Comparison of ENCODE assay signal across 2 cellular contexts in the genomic region with DNA sequence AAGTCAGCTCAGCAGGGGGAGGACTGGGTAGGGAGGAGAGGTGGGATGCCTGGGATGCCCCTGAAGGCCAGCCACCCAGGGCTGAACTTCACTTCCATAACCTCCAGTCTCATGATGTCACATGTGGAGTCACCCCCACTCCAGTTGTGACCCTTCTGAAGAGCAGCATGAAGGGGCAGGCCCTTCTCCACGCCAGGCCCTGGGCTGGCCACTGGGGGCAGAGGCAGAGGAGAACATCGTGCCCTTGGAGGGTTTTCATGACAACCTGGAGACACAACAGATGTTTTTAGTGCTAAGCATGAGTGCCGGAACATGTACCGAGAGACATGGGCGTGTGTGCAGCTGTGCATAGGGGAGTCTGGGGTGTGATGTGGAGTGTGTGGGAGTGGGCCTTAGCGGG.
TF ChIP-seq lines count a peak whose summit lies in the region.

No MANE protein-coding gene starts in this region.

TF ChIP-seq in HepG2, 621 proteins besides CTCF, POLR2A, EP300 and RAD21:
- TF ChIP-seq SMAD1 (CRISPR knock-in tag; IDR thresholded peaks at IDR 0.05; ENCODE audit: borderline replicate concordance, low read depth) (no peak), ZNF44 (CRISPR knock-in tag; IDR thresholded peaks at IDR 0.05) (no peak), RARG (CRISPR knock-in tag; IDR thresholded peaks at IDR 0.05; ENCODE audit: low read depth) (no peak), ZBTB21 (CRISPR knock-in tag; IDR thresholded peaks at IDR 0.05) (no peak), HNRNPLL (IDR thresholded peaks at IDR 0.05; ENCODE audit: low read depth, low read length, poor library complexity, severe bottlenecking) (no peak), ZNF337 (CRISPR knock-in tag; IDR thresholded peaks at IDR 0.05; ENCODE audit: borderline replicate concordance, low read depth) (no peak), ZC3H13 (CRISPR knock-in tag; IDR thresholded peaks at IDR 0.05) (no peak), FOXC1 (CRISPR knock-in tag; IDR thresholded peaks at IDR 0.05; ENCODE audit: borderline replicate concordance) (no peak), REST (IDR thresholded peaks at IDR 0.05; ENCODE audit: borderline replicate concordance in 1 of 2, low read depth in 1 of 2, low read length in 2 of 2) (no peak), PAF1 (CRISPR knock-in tag; IDR thresholded peaks at IDR 0.05) (no peak)
- TF ChIP-seq, protein P1, sequence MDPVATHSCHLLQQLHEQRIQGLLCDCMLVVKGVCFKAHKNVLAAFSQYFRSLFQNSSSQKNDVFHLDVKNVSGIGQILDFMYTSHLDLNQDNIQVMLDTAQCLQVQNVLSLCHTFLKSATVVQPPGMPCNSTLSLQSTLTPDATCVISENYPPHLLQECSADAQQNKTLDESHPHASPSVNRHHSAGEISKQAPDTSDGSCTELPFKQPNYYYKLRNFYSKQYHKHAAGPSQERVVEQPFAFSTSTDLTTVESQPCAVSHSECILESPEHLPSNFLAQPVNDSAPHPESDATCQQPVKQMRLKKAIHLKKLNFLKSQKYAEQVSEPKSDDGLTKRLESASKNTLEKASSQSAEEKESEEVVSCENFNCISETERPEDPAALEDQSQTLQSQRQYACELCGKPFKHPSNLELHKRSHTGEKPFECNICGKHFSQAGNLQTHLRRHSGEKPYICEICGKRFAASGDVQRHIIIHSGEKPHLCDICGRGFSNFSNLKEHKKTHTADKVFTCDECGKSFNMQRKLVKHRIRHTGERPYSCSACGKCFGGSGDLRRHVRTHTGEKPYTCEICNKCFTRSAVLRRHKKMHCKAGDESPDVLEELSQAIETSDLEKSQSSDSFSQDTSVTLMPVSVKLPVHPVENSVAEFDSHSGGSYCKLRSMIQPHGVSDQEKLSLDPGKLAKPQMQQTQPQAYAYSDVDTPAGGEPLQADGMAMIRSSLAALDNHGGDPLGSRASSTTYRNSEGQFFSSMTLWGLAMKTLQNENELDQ (CRISPR knock-in tag; IDR thresholded peaks at IDR 0.05; ENCODE audit: borderline replicate concordance): no peak

TF ChIP-seq in K562, 482 proteins besides CTCF, POLR2A, EP300 and RAD21:
- no peak for TF ChIP-seq NCOA2 (IDR thresholded peaks at IDR 0.05; ENCODE audit: partially characterized antibody in 2 of 2)
- TF ChIP-seq CEBPG (CRISPR knock-in tag; IDR thresholded peaks at IDR 0.05): no peak
- no peak for TF ChIP-seq CEBPG (tag; conservative IDR thresholded peaks at IDR 0.05 in 1 of 2, IDR thresholded peaks at IDR 0.05 in 1 of 2)
- TF ChIP-seq RFX7 (CRISPR knock-in tag; IDR thresholded peaks at IDR 0.05): no peak
- TF ChIP-seq, protein P1 (CRISPR knock-in tag; IDR thresholded peaks at IDR 0.05; ENCODE audit: borderline replicate concordance): no peak
